ENCODE assay signal across 25 cellular contexts in genomic region chr2:134445116-134445515, GRCh38.
"Had no signal": no experiment of that assay in that cellular context is flagged by ENCODE, and none has a peak within 500 bp of the region (broad histone marks: within the 10 kb centered on the region; RNA-seq: fewer than 3 reads in every experiment).

No MANE protein-coding gene starts in this region.

- H3K27ac ChIP-seq: brain microvascular endothelial cell, epithelial cell of prostate, esophagus squamous epithelium had no signal

- ATAC-seq: activated CD4-positive, alpha-beta T cell treated with anti-CD3 and anti-CD28 coated beads for 36 hours; activated CD8-positive, alpha-beta T cell treated with anti-CD3 and anti-CD28 coated beads for 36 hours; activated T-cell treated with anti-CD3 and anti-CD28 coated beads, Interleukin-2, amount 50 U/mL, for 72 hours; effector memory CD8-positive, alpha-beta T cell had no signal

- DNase-seq: activated CD4-positive, alpha-beta T cell treated with anti-CD3 and anti-CD28 coated beads for 36 hours; activated CD4-positive, alpha-beta T cell treated with anti-CD3 and anti-CD28 coated beads, Interleukin-2, amount 10 ng/mL, durations not matched to agents 7 days and 5 days; activated CD4-positive, alpha-beta T cell treated with anti-CD3 and anti-CD28 coated beads, Interleukin-2, amount 50 U/mL, for 4 hours; activated CD4-positive, CD25-positive, alpha-beta regulatory T cell; activated CD4-positive, CD25-positive, alpha-beta regulatory T cell treated with anti-CD3 and anti-CD28 coated beads, Interleukin-2, amount 50 U/mL, for 72 hours; activated CD8-positive, alpha-beta memory T cell treated with anti-CD3 and anti-CD28 coated beads for 24 hours; activated CD8-positive, alpha-beta T cell treated with anti-CD3 and anti-CD28 coated beads for 36 hours; activated effector memory CD4-positive, alpha-beta T cell treated with Interleukin-2 at 50 U/mL for 16 hours; activated gamma-delta T cell treated with Interleukin-2 at 50 U/mL for 16 hours; activated naive CD4-positive, alpha-beta T cell treated with anti-CD3 and anti-CD28 coated beads, Interleukin-2, amount 50 U/mL, for 16 hours; activated naive CD4-positive, alpha-beta T cell treated with Interleukin-2 at 50 U/mL for 16 hours; activated T-cell treated with anti-CD3 and anti-CD28 coated beads, Interleukin-2, amount 50 U/mL, for 72 hours; amniotic stem cell; anterior cingulate cortex; brain microvascular endothelial cell; cortex of kidney; dermis blood vessel endothelial cell; effector CD4-positive, alpha-beta T cell; effector memory CD8-positive, alpha-beta T cell; esophagus squamous epithelium; foreskin melanocyte; head of caudate nucleus; T-helper 2 cell had no signal

- H3K9me3 ChIP-seq: esophagus squamous epithelium had no signal

- H3K4me1 Mint-ChIP-seq: activated CD4-positive, alpha-beta T cell treated with anti-CD3 and anti-CD28 coated beads for 36 hours; activated CD4-positive, alpha-beta T cell treated with anti-CD3 and anti-CD28 coated beads, Interleukin-2, amount 10 ng/mL, durations not matched to agents 7 days and 5 days had no signal

- H3K36me3 ChIP-seq: brain microvascular endothelial cell had no signal

- H3K27me3 Mint-ChIP-seq: activated CD4-positive, alpha-beta T cell treated with anti-CD3 and anti-CD28 coated beads for 36 hours; activated CD4-positive, alpha-beta T cell treated with anti-CD3 and anti-CD28 coated beads, Interleukin-2, amount 10 ng/mL, durations not matched to agents 7 days and 5 days; activated CD8-positive, alpha-beta T cell treated with anti-CD3 and anti-CD28 coated beads for 36 hours; activated naive CD8-positive, alpha-beta T cell; effector memory CD8-positive, alpha-beta T cell had no signal

- H3K4me3 ChIP-seq: esophagus squamous epithelium had no signal

- H3K27ac Mint-ChIP-seq: activated CD4-positive, alpha-beta T cell treated with anti-CD3 and anti-CD28 coated beads for 36 hours; activated CD8-positive, alpha-beta T cell treated with anti-CD3 and anti-CD28 coated beads for 36 hours; activated naive CD8-positive, alpha-beta T cell; activated T-cell treated with anti-CD3 and anti-CD28 coated beads, Interleukin-2, amount 50 U/mL, for 72 hours had no signal

- H3K4me3 Mint-ChIP-seq: activated CD4-positive, alpha-beta T cell treated with anti-CD3 and anti-CD28 coated beads for 36 hours; activated CD4-positive, alpha-beta T cell treated with anti-CD3 and anti-CD28 coated beads, Interleukin-2, amount 10 ng/mL, durations not matched to agents 7 days and 5 days; activated CD8-positive, alpha-beta T cell treated with anti-CD3 and anti-CD28 coated beads for 36 hours; activated naive CD8-positive, alpha-beta T cell; activated T-cell treated with anti-CD3 and anti-CD28 coated beads, Interleukin-2, amount 50 U/mL, for 72 hours; effector memory CD8-positive, alpha-beta T cell had no signal

- H3K27me3 ChIP-seq: brain microvascular endothelial cell, esophagus squamous epithelium had no signal

- H3K9me3 Mint-ChIP-seq: activated CD4-positive, alpha-beta T cell treated with anti-CD3 and anti-CD28 coated beads, Interleukin-2, amount 10 ng/mL, durations not matched to agents 7 days and 5 days; activated CD8-positive, alpha-beta T cell treated with anti-CD3 and anti-CD28 coated beads for 36 hours; activated T-cell treated with anti-CD3 and anti-CD28 coated beads, Interleukin-2, amount 50 U/mL, for 72 hours; effector memory CD8-positive, alpha-beta T cell had no signal
